8 cellular contexts compared by ENCODE assay signal in genomic region chr10:124742418-124743187, GRCh38. TPM values are rescaled to one million over a fixed set of nuclear protein-coding genes. Genes with fewer than 3 reads are reported as not detected.
DNase-seq lines count a peak whose midpoint lies in the region; ATAC-seq and TF ChIP-seq lines count a peak whose summit lies in the region.

No MANE protein-coding gene starts in this region.

- H3K27ac ChIP-seq in foreskin keratinocyte, result peak overlapping the region; percentile 27
- H3K27ac ChIP-seq in parathyroid adenoma, result peak overlapping the region; percentile 65

- intact Hi-C loops in activated CD4-positive, alpha-beta memory T cell treated with anti-CD3 and anti-CD28 coated beads for 36 hours (cut with micrococcal nuclease), result loop anchor here (5.0 kb wide), 2 partner anchors 50 to 280 kb away; partner anchors contain the start of genes EEF1AKMT2 and LHPP

- H3K9me3 ChIP-seq in parathyroid adenoma (ENCODE audit: control insufficient read depth, low read length), result no peaks in the 10 kb centered on the region

- no peaks in the 10 kb centered on the region for H3K9me3 Mint-ChIP-seq in activated CD4-positive, alpha-beta memory T cell treated with anti-CD3 and anti-CD28 coated beads for 36 hours

- peak overlapping the region; percentile 88 for H3K4me2 ChIP-seq in parathyroid adenoma (ENCODE audit: low read length)

- H3K27me3 ChIP-seq in foreskin keratinocyte (no peaks in the 10 kb centered on the region), parathyroid adenoma (ENCODE audit: control insufficient read depth, insufficient read depth, low read length) (no peaks in the 10 kb centered on the region)

- no peaks in the 10 kb centered on the region for H3K27me3 Mint-ChIP-seq in activated CD4-positive, alpha-beta memory T cell treated with anti-CD3 and anti-CD28 coated beads for 36 hours

- peak overlapping the region; percentile 69 for H3K27ac Mint-ChIP-seq in activated CD4-positive, alpha-beta memory T cell treated with anti-CD3 and anti-CD28 coated beads for 36 hours

- peaks cover 60% of the 10 kb centered on the region for H3K4me1 Mint-ChIP-seq in activated CD4-positive, alpha-beta memory T cell treated with anti-CD3 and anti-CD28 coated beads for 36 hours (ENCODE audit: low read depth)

- H3K4me3 Mint-ChIP-seq in activated CD4-positive, alpha-beta memory T cell treated with anti-CD3 and anti-CD28 coated beads for 36 hours, result peak overlapping the region; percentile 91

- POLR2A ChIA-PET in activated CD4-positive, alpha-beta memory T cell treated with anti-CD3 and anti-CD28 coated beads for 36 hours (lab: Charles Lee), result interaction anchor here (1.6 to 4.6 kb wide), 8 partner anchors 10 to 54 kb away, joined by 6 to 44 read pairs (median 18); no protein-coding TSS in a partner anchor

- TF ChIP-seq CTCF in foreskin keratinocyte (conservative IDR thresholded peaks at IDR 0.05), result peak; percentile 41
- no peak for TF ChIP-seq CTCF in parathyroid adenoma (IDR thresholded peaks at IDR 0.05)

- peaks cover 3% of the 10 kb centered on the region for H3K36me3 Mint-ChIP-seq in activated CD4-positive, alpha-beta memory T cell treated with anti-CD3 and anti-CD28 coated beads for 36 hours

- H3K4me1 ChIP-seq in foreskin keratinocyte (peaks cover 53% of the 10 kb centered on the region), parathyroid adenoma (peaks cover 40% of the 10 kb centered on the region)

- DNase-seq in G401 (ENCODE audit: low spot score) (peak; percentile 93), LHCN-M2 (ENCODE audit: low read depth) (peak; percentile 51), foreskin keratinocyte (peak in 1 of 2 donors; percentile 29), superior temporal gyrus (ENCODE audit: extremely low spot score) (no peak)
- DNase-seq in activated CD4-positive, alpha-beta memory T cell treated with anti-CD3 and anti-CD28 coated beads for 36 hours, result no peak
- no peak for DNase-seq in stimulated activated CD4-positive, alpha-beta T cell treated with anti-CD3 and anti-CD28 coated beads, Interleukin-1b, Interleukin-23, amount 100 ng/mL, for 48 hours

- H3K79me2 ChIP-seq in parathyroid adenoma, result peaks cover 27% of the 10 kb centered on the region

- H3K36me3 ChIP-seq in parathyroid adenoma (ENCODE audit: control insufficient read depth, insufficient read depth, low read length), result no peaks in the 10 kb centered on the region

- in situ Hi-C loops in G401 (cut with HindIII; ENCODE audit: low sequenced_read_pairs), result no loop called here

- CTCF ChIA-PET in activated CD4-positive, alpha-beta memory T cell treated with anti-CD3 and anti-CD28 coated beads for 36 hours (lab: Charles Lee), result interaction anchor here (0.6 to 4.9 kb wide), 29 partner anchors 11 to 212 kb away, joined by 3 to 127 read pairs (median 21); partner anchors contain the start of gene ABRAXAS2

- no peak for ATAC-seq in foreskin keratinocyte
- no peak for ATAC-seq in activated CD4-positive, CD25-positive, alpha-beta regulatory T cell treated with anti-CD3 and anti-CD28 coated beads, Interleukin-2, amount 50 U/mL, for 24 hours

- H3K4me3 ChIP-seq in parathyroid adenoma (ENCODE audit: low read depth, low read length), result peak overlapping the region; percentile 62

- H2AFZ ChIP-seq in parathyroid adenoma, result peak overlapping the region; percentile 35

- no peak overlapping the region for H3K9ac ChIP-seq in parathyroid adenoma

RNA-seq across cellular contexts. Expression of gene FAM53B, which starts 1.6 kb away (rescaled TPM):
- total RNA-seq in G401 (2014; rRNA removed; shearing (Covaris generic)), result 17.0 and 21.4 TPM in 2 replicates
- total RNA-seq in LHCN-M2 (2014; rRNA removed) (22.3 and 31.5 TPM in 2 replicates), foreskin keratinocyte (17.3 and 17.5 TPM in 2 replicates)
- polyA plus RNA-seq in LHCN-M2 (2012), result 9.2 TPM
- 10 to 100 TPM; 25.3 to 25.5 TPM for total RNA-seq in activated CD4-positive, alpha-beta memory T cell treated with anti-CD3 and anti-CD28 coated beads for 36 hours
- polyA plus RNA-seq in foreskin keratinocyte, result 6.0 and 6.6 TPM in 2 replicates

RNA-seq across cellular contexts. Expression of gene EEF1AKMT2, which starts 49.1 kb away (rescaled TPM):
- 35.6 and 35.8 TPM in 2 replicates for total RNA-seq in G401 (2014; rRNA removed; shearing (Covaris generic))
- total RNA-seq in LHCN-M2 (2014; rRNA removed) (27.6 and 37.1 TPM in 2 replicates), foreskin keratinocyte (22.9 and 23.3 TPM in 2 replicates)
- 10.0 TPM for polyA plus RNA-seq in LHCN-M2 (2012)
- total RNA-seq in activated CD4-positive, alpha-beta memory T cell treated with anti-CD3 and anti-CD28 coated beads for 36 hours, result 10 to 100 TPM; 28.2 to 33.1 TPM
- polyA plus RNA-seq in foreskin keratinocyte, result 13.7 and 16.4 TPM in 2 replicates

RNA-seq across cellular contexts. Expression of gene ABRAXAS2, which starts 59.0 kb away (rescaled TPM):
- 11.4 and 16.8 TPM in 2 replicates for total RNA-seq in G401 (2014; rRNA removed; shearing (Covaris generic))
- total RNA-seq in LHCN-M2 (2014; rRNA removed) (16.1 and 18.0 TPM in 2 replicates), foreskin keratinocyte (18.7 and 19.0 TPM in 2 replicates)
- 5.9 TPM for polyA plus RNA-seq in LHCN-M2 (2012)
- 10 to 100 TPM; 17.5 to 17.8 TPM for total RNA-seq in activated CD4-positive, alpha-beta memory T cell treated with anti-CD3 and anti-CD28 coated beads for 36 hours
- 8.1 and 9.6 TPM in 2 replicates for polyA plus RNA-seq in foreskin keratinocyte

Comparison
In these comparisons a context has a peak if more than half of its experiments do, and no peak if none do; other contexts are left out.
1. DNase-seq: peak in G401 (single experiment) and LHCN-M2 (single experiment); none in activated CD4-positive, alpha-beta memory T cell treated with anti-CD3 and anti-CD28 coated beads for 36 hours (single experiment), stimulated activated CD4-positive, alpha-beta T cell treated with anti-CD3 and anti-CD28 coated beads, Interleukin-1b, Interleukin-23, amount 100 ng/mL, for 48 hours (single experiment) and superior temporal gyrus (single experiment).